10 cellular contexts compared by ENCODE assay signal in genomic region chr7:128831994-128832879, GRCh38. TPM values are rescaled to one million over a fixed set of nuclear protein-coding genes. Genes with fewer than 3 reads are reported as not detected.
DNase-seq lines count a peak whose midpoint lies in the region; ATAC-seq and TF ChIP-seq lines count a peak whose summit lies in the region.
"Had no signal": no experiment of that assay in that cellular context is flagged by ENCODE, and none has a peak within 500 bp of the region (broad histone marks: within the 10 kb centered on the region; RNA-seq: fewer than 3 reads in every experiment).

No MANE protein-coding gene starts in this region.

- TF ChIP-seq CTCF in cardiac muscle cell (IDR thresholded peaks at IDR 0.05; ENCODE audit: low read depth, low read length) (no peak), retinal pigment epithelial cell (conservative IDR thresholded peaks at IDR 0.05; ENCODE audit: low read depth, low read length) (no peak), PC-9 (conservative IDR thresholded peaks at IDR 0.05) (no peak), natural killer cell (IDR thresholded peaks at IDR 0.05) (no peak)

- no peak overlapping the region for H3K27ac Mint-ChIP-seq in natural killer cell

- no peaks in the 10 kb centered on the region for H4K20me1 ChIP-seq in PC-9 (ENCODE audit: insufficient read depth)

- H3K4me3 ChIP-seq in cardiac muscle cell (peak overlapping the region; percentile 72), retinal pigment epithelial cell (ENCODE audit: low read length) (peak overlapping the region; percentile 84), PC-9 (no peak overlapping the region)

- H3K27me3 ChIP-seq in cardiac muscle cell (no peaks in the 10 kb centered on the region), PC-9 (ENCODE audit: insufficient read depth, low read depth) (no peaks in the 10 kb centered on the region)

- peaks cover 7% of the 10 kb centered on the region for H3F3A ChIP-seq in PC-9 (ENCODE audit: insufficient read depth, low read depth)

- no peak for ATAC-seq in HG03354 (IDR thresholded peaks at IDR 0.05; ENCODE audit: poor library complexity, severe bottlenecking, unreplicated experiment)
- ATAC-seq in natural killer cell, result no peak

- H3K27me3 Mint-ChIP-seq in natural killer cell (ENCODE audit: low read depth in 2 of 2), result peaks cover 0 to 33% of the 10 kb centered on the region in 2 donors

- intact Hi-C loops in PC-9 (cut with micrococcal nuclease; ENCODE audit: unreplicated experiment) (loop anchor here (5.0 kb wide), 1 partner anchor 60 kb away; no protein-coding TSS in a partner anchor), natural killer cell (cut with micrococcal nuclease) (no loop called here)

- H3K4me1 ChIP-seq in cardiac muscle cell (ENCODE audit: low read depth) (peaks cover 37% of the 10 kb centered on the region), PC-9 (replicated peaks; ENCODE audit: insufficient read depth) (peaks cover 43% of the 10 kb centered on the region)

- H3K79me2 ChIP-seq in PC-9 (ENCODE audit: low read depth), result no peaks in the 10 kb centered on the region

- H3K27ac ChIP-seq in cardiac muscle cell (peak overlapping the region; percentile 99), PC-9 (no peak overlapping the region)

- H3K9me2 ChIP-seq in PC-9 (ENCODE audit: insufficient read depth), result no peaks in the 10 kb centered on the region

- H3K36me3 Mint-ChIP-seq in natural killer cell, result no peaks in the 10 kb centered on the region

- H3K9me3 ChIP-seq in cardiac muscle cell (ENCODE audit: low read depth), result no peaks in the 10 kb centered on the region
- no peaks in the 10 kb centered on the region for H3K9me3 ChIP-seq in PC-9 (ENCODE audit: insufficient read depth, low read depth)

- peaks cover 21% of the 10 kb centered on the region for H3K36me3 ChIP-seq in cardiac muscle cell
- no peaks in the 10 kb centered on the region for H3K36me3 ChIP-seq in PC-9 (ENCODE audit: low read depth)

- H3K9me3 Mint-ChIP-seq in natural killer cell, result no peaks in the 10 kb centered on the region

- POLR2A ChIA-PET in PC-9 (lab: Charles Lee; ENCODE audit: unreplicated experiment), result interaction anchor here (0.7 kb wide), 1 partner anchor 386 kb away, joined by 6 read pairs; no protein-coding TSS in a partner anchor

- DNase-seq in EH (ENCODE audit: low read depth), result peak; percentile 70
- DNase-seq in OCI-M2 (lab: John Stamatoyannopoulos, UW; ENCODE audit: unreplicated experiment), result peak; percentile 76
- DNase-seq in cardiac muscle cell (ENCODE audit: low read depth in 1 of 2, low spot score in 1 of 2), result peak; percentile 63 to 90
- DNase-seq in retinal pigment epithelial cell (ENCODE audit: low read depth), result no peak
- DNase-seq in NK-92 (lab: John Stamatoyannopoulos, UW; ENCODE audit: unreplicated experiment), result no peak
- DNase-seq in PC-9, result no peak
- no peak for DNase-seq in natural killer cell

- CTCF ChIA-PET in PC-9 (lab: Charles Lee), result interaction anchor here (1.5 kb wide), 1 partner anchor 30 kb away, joined by 3 read pairs; the partner anchor contains the start of gene ATP6V1F

- peaks cover 0 to 20% of the 10 kb centered on the region in 2 donors for H3K4me1 Mint-ChIP-seq in natural killer cell

- no peak overlapping the region for H3K4me3 Mint-ChIP-seq in natural killer cell

- H3K4me2 ChIP-seq in PC-9, result no peak overlapping the region

- H2AFZ ChIP-seq in PC-9, result no peak overlapping the region

- BruUV-seq in PC-9 (replicated peaks; lab: Mats Ljungman, UMichigan), result no TSS peak

RNA-seq across cellular contexts. Expression of gene FLNC, which starts 2.0 kb away (rescaled TPM):
- total RNA-seq in cardiac muscle cell (500 and 516 TPM in 2 replicates), PC-9 (2021) (75.5 and 96.6 TPM in 2 replicates), natural killer cell (under 1 TPM in 2 of 3 donors, not detected in 1; 0.05 to 0.25 TPM)
- polyA plus RNA-seq in cardiac muscle cell, result 194 and 196 TPM in 2 replicates

RNA-seq across cellular contexts. Expression of gene ATP6V1F, which starts 30.4 kb away (rescaled TPM):
- total RNA-seq in cardiac muscle cell, result 113 and 164 TPM in 2 replicates
- 284 and 330 TPM in 2 replicates for polyA plus RNA-seq in cardiac muscle cell
- total RNA-seq in PC-9 (2021), result 114 and 169 TPM in 2 replicates
- 10 to 100 TPM; 82.9 to 98.0 (median 94.3) TPM for total RNA-seq in natural killer cell

RNA-seq across cellular contexts. Expression of gene CCDC136, which starts 40.5 kb away (rescaled TPM):
- total RNA-seq in cardiac muscle cell (12.6 and 26.4 TPM in 2 replicates), PC-9 (2021) (7.1 and 9.8 TPM in 2 replicates), natural killer cell (10 to 100 TPM; 10.9 to 17.5 (median 13.2) TPM)
- polyA plus RNA-seq in cardiac muscle cell, result 10.7 and 14.9 TPM in 2 replicates

RNA-seq across cellular contexts. Expression of gene OPN1SW, which starts 56.6 kb away (rescaled TPM):
- total RNA-seq in cardiac muscle cell, result not detected in 2 replicates
- 0.74 and 2.1 TPM in 2 replicates for polyA plus RNA-seq in cardiac muscle cell
- not detected in 2 replicates for total RNA-seq in PC-9 (2021)
- not detected for total RNA-seq in natural killer cell
- total RNA-seq: kidney; T-helper 1 cell treated with Interleukin-12 subunit alpha and Interleukin-12 subunit beta and Interleukin-4 antibody, amounts not matched to agents 30 ng/mL and 1 ng/mL, for 36 hours had no signal

Comparison
In these comparisons a context has a peak if more than half of its experiments do, and no peak if none do; other contexts are left out.
1. DNase-seq: peak in EH (single experiment), OCI-M2 (single experiment) and cardiac muscle cell (2 of 2); none in retinal pigment epithelial cell (single experiment), NK-92 (single experiment), PC-9 (0 of 2) and natural killer cell (single experiment).
2. RNA of gene FLNC, which starts 2.0 kb away (total RNA-seq): 500 to 516 TPM in cardiac muscle cell and 75.5 to 96.6 TPM in PC-9; 0.05 to 0.25 TPM in natural killer cell; every median in the first group is over 10 times any median in the second.